In genomic region chr17:8859029-8859803, GRCh38 we compare ENCODE assay signal across 8 cellular contexts. TPM values are rescaled to one million over a fixed set of nuclear protein-coding genes. Genes with fewer than 3 reads are reported as not detected.
A peak's percentile ranks its signal among the peaks of the same experiment; 100 is the strongest.
DNase-seq lines count a peak whose midpoint lies in the region; ATAC-seq and TF ChIP-seq lines count a peak whose summit lies in the region.

No MANE protein-coding gene starts in this region.

- peaks cover 60% of the 10 kb centered on the region for H3K4me1 Mint-ChIP-seq in activated T-helper 2 cell treated with anti-CD3 and anti-CD28 coated beads, Interferon-gamma antibody, Interleukin-2, Interleukin-4, amounts not matched to agents 10 μg/mL and 5 μg/mL and 100 μg/mL, durations not matched to agents 14 hours and 24 hours and 36 hours (ENCODE audit: low read depth)
- H3K4me1 Mint-ChIP-seq in naive thymus-derived CD4-positive, alpha-beta T cell: peaks cover 27 to 49% (median 35%) of the 10 kb centered on the region in 7 donors

- peaks cover 47% of the 10 kb centered on the region for H3K36me3 Mint-ChIP-seq in activated T-helper 2 cell treated with anti-CD3 and anti-CD28 coated beads, Interferon-gamma antibody, Interleukin-2, Interleukin-4, amounts not matched to agents 10 μg/mL and 5 μg/mL and 100 μg/mL, durations not matched to agents 14 hours and 24 hours and 36 hours (ENCODE audit: low read depth)
- peaks cover 4 to 31% (median 8%) of the 10 kb centered on the region in 5 donors for H3K36me3 Mint-ChIP-seq in naive thymus-derived CD4-positive, alpha-beta T cell

- no peaks in the 10 kb centered on the region for H3K36me3 ChIP-seq in naive thymus-derived CD4-positive, alpha-beta T cell (ENCODE audit: control insufficient read depth in 2 of 3, insufficient read depth in 3 of 3, low read length in 3 of 3)

- no peak overlapping the region for H3K4me3 ChIP-seq in naive thymus-derived CD4-positive, alpha-beta T cell (ENCODE audit: low read length)

- peaks cover 0 to 14% of the 10 kb centered on the region in 2 donors for H3K4me1 ChIP-seq in naive thymus-derived CD4-positive, alpha-beta T cell (ENCODE audit: control insufficient read depth in 2 of 2, insufficient read depth in 2 of 2, low read length in 2 of 2)

- H3K9me3 Mint-ChIP-seq in activated T-helper 2 cell treated with anti-CD3 and anti-CD28 coated beads, Interferon-gamma antibody, Interleukin-2, Interleukin-4, amounts not matched to agents 10 μg/mL and 5 μg/mL and 100 μg/mL, durations not matched to agents 14 hours and 24 hours and 36 hours: no peaks in the 10 kb centered on the region
- H3K9me3 Mint-ChIP-seq in naive thymus-derived CD4-positive, alpha-beta T cell: no peaks in the 10 kb centered on the region

- POLR2A ChIA-PET in naive thymus-derived CD4-positive, alpha-beta T cell (lab: Charles Lee): interaction anchor here (0.6 to 0.7 kb wide), 2 partner anchors 151 to 600 kb away, joined by 3 to 5 read pairs; no protein-coding TSS in a partner anchor
- POLR2A ChIA-PET in HEK293T (lab: Yijun Ruan, JAX): no interaction called here

- peak overlapping the region; percentile 4 for H3K4me3 Mint-ChIP-seq in activated T-helper 2 cell treated with anti-CD3 and anti-CD28 coated beads, Interferon-gamma antibody, Interleukin-2, Interleukin-4, amounts not matched to agents 10 μg/mL and 5 μg/mL and 100 μg/mL, durations not matched to agents 14 hours and 24 hours and 36 hours (ENCODE audit: low read depth)
- H3K4me3 Mint-ChIP-seq in naive thymus-derived CD4-positive, alpha-beta T cell: peak overlapping the region in 1 of 10 donors; percentile 37

- H3K27me3 Mint-ChIP-seq in activated T-helper 2 cell treated with anti-CD3 and anti-CD28 coated beads, Interferon-gamma antibody, Interleukin-2, Interleukin-4, amounts not matched to agents 10 μg/mL and 5 μg/mL and 100 μg/mL, durations not matched to agents 14 hours and 24 hours and 36 hours (ENCODE audit: low read depth): no peaks in the 10 kb centered on the region
- no peaks in the 10 kb centered on the region for H3K27me3 Mint-ChIP-seq in naive thymus-derived CD4-positive, alpha-beta T cell

- H3K27ac Mint-ChIP-seq in activated T-helper 2 cell treated with anti-CD3 and anti-CD28 coated beads, Interferon-gamma antibody, Interleukin-2, Interleukin-4, amounts not matched to agents 10 μg/mL and 5 μg/mL and 100 μg/mL, durations not matched to agents 14 hours and 24 hours and 36 hours: peak overlapping the region; percentile 95
- peak overlapping the region in 3 of 9 donors; percentile 32 to 81 (median 38) for H3K27ac Mint-ChIP-seq in naive thymus-derived CD4-positive, alpha-beta T cell

- intact Hi-C loops in activated T-helper 2 cell treated with anti-CD3 and anti-CD28 coated beads, Interferon-gamma antibody, Interleukin-2, Interleukin-4, amounts not matched to agents 10 μg/mL and 5 μg/mL and 100 μg/mL, durations not matched to agents 14 hours and 24 hours and 36 hours (cut with micrococcal nuclease): loop anchor here (1.0 to 10.0 kb wide), 5 partner anchors 9 to 114 kb away; partner anchors contain the start of gene CCDC42
- intact Hi-C loops in naive thymus-derived CD4-positive, alpha-beta T cell (cut with micrococcal nuclease): loop anchor here in 1 of 2 donors (5.0 kb wide), 1 partner anchor 38 kb away; no protein-coding TSS in a partner anchor

- H3K27me3 ChIP-seq in naive thymus-derived CD4-positive, alpha-beta T cell (ENCODE audit: control insufficient read depth in 2 of 2, insufficient read depth in 2 of 2, low read length in 2 of 2): no peaks in the 10 kb centered on the region

- no peak overlapping the region for H3K27ac ChIP-seq in naive thymus-derived CD4-positive, alpha-beta T cell (ENCODE audit: low read depth, low read length)

- ATAC-seq in HG03354 (IDR thresholded peaks at IDR 0.05; ENCODE audit: poor library complexity, severe bottlenecking, unreplicated experiment) (peak; percentile 21), HG03280 (IDR thresholded peaks at IDR 0.05; ENCODE audit: unreplicated experiment) (no peak)
- ATAC-seq in naive thymus-derived CD4-positive, alpha-beta T cell: peak; percentile 22

- CTCF ChIA-PET in naive thymus-derived CD4-positive, alpha-beta T cell (lab: Charles Lee): interaction anchor here (1.1 kb wide), 1 partner anchor 465 kb away, joined by 3 read pairs; no protein-coding TSS in a partner anchor
- CTCF ChIA-PET in HEK293T (lab: Yijun Ruan, JAX): no interaction called here

- peak; percentile 90 for DNase-seq in EH (ENCODE audit: low read depth)
- DNase-seq in activated T-helper 2 cell treated with anti-CD3 and anti-CD28 coated beads, Interferon-gamma antibody, Interleukin-2, Interleukin-4, amounts not matched to agents 10 μg/mL and 5 μg/mL and 100 μg/mL, durations not matched to agents 14 hours and 24 hours and 36 hours (ENCODE audit: low spot score): no peak
- DNase-seq in naive thymus-derived CD4-positive, alpha-beta T cell: peak in 1 of 9 donors; percentile 29
- no peak for DNase-seq in NCI-H1930 (lab: John Stamatoyannopoulos, UW)
- no peak for DNase-seq in NCI-H2196 (lab: John Stamatoyannopoulos, UW; ENCODE audit: unreplicated experiment)
- no peak for DNase-seq in HEK293T (ENCODE audit: extremely low spot score)

- no peaks in the 10 kb centered on the region for H3K9me3 ChIP-seq in naive thymus-derived CD4-positive, alpha-beta T cell (ENCODE audit: control insufficient read depth in 2 of 3, low read length in 3 of 3)

TF ChIP-seq in HEK293T, 16 proteins besides CTCF, POLR2A, EP300 and RAD21:
- no peak for TF ChIP-seq FOXA1 (IDR thresholded peaks at IDR 0.05)
- no peak for TF ChIP-seq ELF4 (IDR thresholded peaks at IDR 0.05)
- no peak for TF ChIP-seq ARNT (IDR thresholded peaks at IDR 0.05)
- TF ChIP-seq LEF1 (IDR thresholded peaks at IDR 0.05; ENCODE audit: borderline replicate concordance): no peak
- no peak for TF ChIP-seq SP1 (IDR thresholded peaks at IDR 0.05)
- no peak for TF ChIP-seq FOXK2 (IDR thresholded peaks at IDR 0.05)
- no peak for TF ChIP-seq ZNF384 (IDR thresholded peaks at IDR 0.05)
- TF ChIP-seq, protein P1, sequence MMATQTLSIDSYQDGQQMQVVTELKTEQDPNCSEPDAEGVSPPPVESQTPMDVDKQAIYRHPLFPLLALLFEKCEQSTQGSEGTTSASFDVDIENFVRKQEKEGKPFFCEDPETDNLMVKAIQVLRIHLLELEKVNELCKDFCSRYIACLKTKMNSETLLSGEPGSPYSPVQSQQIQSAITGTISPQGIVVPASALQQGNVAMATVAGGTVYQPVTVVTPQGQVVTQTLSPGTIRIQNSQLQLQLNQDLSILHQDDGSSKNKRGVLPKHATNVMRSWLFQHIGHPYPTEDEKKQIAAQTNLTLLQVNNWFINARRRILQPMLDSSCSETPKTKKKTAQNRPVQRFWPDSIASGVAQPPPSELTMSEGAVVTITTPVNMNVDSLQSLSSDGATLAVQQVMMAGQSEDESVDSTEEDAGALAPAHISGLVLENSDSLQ (IDR thresholded peaks at IDR 0.05): no peak
- TF ChIP-seq SUZ12 (IDR thresholded peaks at IDR 0.05): no peak
- TF ChIP-seq L3MBTL2 (conservative IDR thresholded peaks at IDR 0.05): no peak
- TF ChIP-seq FOXM1 (IDR thresholded peaks at IDR 0.05; ENCODE audit: borderline replicate concordance): no peak
- TF ChIP-seq BHLHE40 (IDR thresholded peaks at IDR 0.05; ENCODE audit: borderline replicate concordance): no peak
- no peak for TF ChIP-seq HDGF (IDR thresholded peaks at IDR 0.05; ENCODE audit: borderline replicate concordance)
- no peak for TF ChIP-seq TARDBP (IDR thresholded peaks at IDR 0.05)
- no peak for TF ChIP-seq CTBP1 (IDR thresholded peaks at IDR 0.05; ENCODE audit: borderline replicate concordance)
- no peak for TF ChIP-seq NFRKB (IDR thresholded peaks at IDR 0.05)
TF ChIP-seq in HEK293T: peak in this region for 0.

RNA-seq across cellular contexts. Expression of gene PIK3R6, which starts 8.3 kb away (rescaled TPM):
- 9.8 and 10.1 TPM in 2 replicates for total RNA-seq in activated T-helper 2 cell treated with anti-CD3 and anti-CD28 coated beads, Interferon-gamma antibody, Interleukin-2, Interleukin-4, amounts not matched to agents 10 μg/mL and 5 μg/mL and 100 μg/mL, durations not matched to agents 14 hours and 24 hours and 36 hours
- 10 to 100 TPM in 1 of 5 experiments, 1 to 10 TPM in 2, under 1 TPM in 2; 0.40 to 11.3 (median 1.1) TPM for total RNA-seq in naive thymus-derived CD4-positive, alpha-beta T cell
- polyA plus RNA-seq in naive thymus-derived CD4-positive, alpha-beta T cell: under 1 TPM; 0.06 to 0.37 TPM
